In genomic region chr5:147479431-147479830, GRCh38 we compare ENCODE assay signal across 16 cellular contexts. TPM values are rescaled to one million over a fixed set of nuclear protein-coding genes. Genes with fewer than 3 reads are reported as not detected.
DNase-seq lines count a peak whose midpoint lies in the region; FAIRE-seq and TF ChIP-seq lines count a peak whose summit lies in the region.
"Had no signal": no experiment of that assay in that cellular context is flagged by ENCODE, and none has a peak within 500 bp of the region (broad histone marks: within the 10 kb centered on the region; RNA-seq: fewer than 3 reads in every experiment).

No MANE protein-coding gene starts in this region.

- intact Hi-C loops in sigmoid colon (cut with DNase I) = no loop called here

- peak; percentile 49 for FAIRE-seq in astrocyte (lab: Jason Lieb, UNC)

- H3K27ac ChIP-seq in astrocyte (ENCODE audit: low read depth, low read length) = peak overlapping the region; percentile 70
- H3K27ac ChIP-seq in sigmoid colon = peak overlapping the region; percentile 29 to 53 (median 44)
- H3K27ac ChIP-seq in coronary artery = peak overlapping the region in 1 of 2 donors; percentile 46
- H3K27ac ChIP-seq: 22Rv1, foreskin keratinocyte had no signal

- H3K4me3 ChIP-seq in astrocyte (ENCODE audit: insufficient read depth, low read depth, low read length) = no peak overlapping the region
- no peak overlapping the region for H3K4me3 ChIP-seq in sigmoid colon
- no peak overlapping the region for H3K4me3 ChIP-seq in coronary artery
- H3K4me3 ChIP-seq: tibial artery had no signal

- peak overlapping the region; percentile 74 for H3K4me2 ChIP-seq in astrocyte (ENCODE audit: low read length)

- H3K4me1 Mint-ChIP-seq in astrocyte (ENCODE audit: low read depth, unreplicated experiment) = peaks cover 47% of the 10 kb centered on the region
- H3K4me1 Mint-ChIP-seq: activated naive CD4-positive, alpha-beta T cell treated with anti-CD3 and anti-CD28 coated beads, Interleukin-2, amount 50 U/mL, for 24 hours; T-cell had no signal

- peak; percentile 53 for DNase-seq in DMS53 (lab: John Stamatoyannopoulos, UW)
- no peak for DNase-seq in DMS53 treated with DMSO at 0.1 percent for 48 hours (lab: John Stamatoyannopoulos, UW; ENCODE audit: unreplicated experiment)
- DNase-seq in NCI-H446 (lab: John Stamatoyannopoulos, UW) = peak; percentile 46 to 54
- peak; percentile 67 for DNase-seq in astrocyte (ENCODE audit: low read depth)
- DNase-seq in sigmoid colon = no peak
- DNase-seq in coronary artery (ENCODE audit: low spot score) = no peak
- no peak for DNase-seq in NCI-H146 (lab: John Stamatoyannopoulos, UW)
- no peak for DNase-seq in occipital lobe (lab: John Stamatoyannopoulos, UW)
- DNase-seq: activated CD8-positive, alpha-beta memory T cell treated with anti-CD3 and anti-CD28 coated beads for 24 hours; NCI-H1092; T-cell; tibial artery had no signal

- H3K36me3 ChIP-seq in astrocyte (ENCODE audit: insufficient read depth, low read length) (no peaks in the 10 kb centered on the region), sigmoid colon (no peaks in the 10 kb centered on the region)
- H3K36me3 ChIP-seq: tibial artery had no signal

- H3K27me3 ChIP-seq in astrocyte (ENCODE audit: insufficient read depth, low read length) (no peaks in the 10 kb centered on the region), sigmoid colon (no peaks in the 10 kb centered on the region)
- H3K27me3 ChIP-seq: foreskin keratinocyte, tibial artery had no signal

- peaks cover 83% of the 10 kb centered on the region for H3K79me2 ChIP-seq in astrocyte (ENCODE audit: insufficient read depth, low read length)

- no peak for TF ChIP-seq CTCF in astrocyte (IDR thresholded peaks at IDR 0.05; ENCODE audit: insufficient read depth, low read depth, low read length)
- TF ChIP-seq CTCF in sigmoid colon (IDR thresholded peaks at IDR 0.05) = no peak
- TF ChIP-seq CTCF in coronary artery (IDR thresholded peaks at IDR 0.05) = no peak

- H3K36me3 Mint-ChIP-seq in astrocyte (ENCODE audit: low read depth, unreplicated experiment) = no peaks in the 10 kb centered on the region
- H3K36me3 Mint-ChIP-seq: activated naive CD4-positive, alpha-beta T cell treated with anti-CD3 and anti-CD28 coated beads, Interleukin-2, amount 50 U/mL, for 24 hours; T-cell had no signal

- H3K4me3 Mint-ChIP-seq in astrocyte (ENCODE audit: unreplicated experiment) = no peak overlapping the region
- H3K4me3 Mint-ChIP-seq: activated naive CD4-positive, alpha-beta T cell treated with anti-CD3 and anti-CD28 coated beads, Interleukin-2, amount 50 U/mL, for 24 hours; nephron; T-cell had no signal

- H2AFZ ChIP-seq in astrocyte (ENCODE audit: low read depth, low read length) = no peak overlapping the region

- TF ChIP-seq EP300 in sigmoid colon (IDR thresholded peaks at IDR 0.05) = no peak

- H3K9me3 Mint-ChIP-seq in astrocyte (ENCODE audit: unreplicated experiment) = no peaks in the 10 kb centered on the region
- H3K9me3 Mint-ChIP-seq: activated naive CD4-positive, alpha-beta T cell treated with anti-CD3 and anti-CD28 coated beads, Interleukin-2, amount 50 U/mL, for 24 hours; nephron; T-cell had no signal

- no peak for TF ChIP-seq POLR2A in sigmoid colon (IDR thresholded peaks at IDR 0.05)

- H3K9me3 ChIP-seq in astrocyte (ENCODE audit: insufficient read depth, low read depth, low read length) (no peaks in the 10 kb centered on the region), sigmoid colon (no peaks in the 10 kb centered on the region)
- H3K9me3 ChIP-seq: tibial artery had no signal

- peak overlapping the region; percentile 68 for H3K9ac ChIP-seq in astrocyte (ENCODE audit: low read length)

- H4K20me1 ChIP-seq in astrocyte (ENCODE audit: insufficient read depth, low read length) = peaks cover 16% of the 10 kb centered on the region

- H3K4me1 ChIP-seq in astrocyte (ENCODE audit: insufficient read depth, low read length) (peaks cover 51% of the 10 kb centered on the region), sigmoid colon (peaks cover 0 to 62% (median 50%) of the 10 kb centered on the region in 4 donors)

- no peak overlapping the region for H3K27ac Mint-ChIP-seq in astrocyte (ENCODE audit: unreplicated experiment)
- H3K27ac Mint-ChIP-seq: activated naive CD4-positive, alpha-beta T cell treated with anti-CD3 and anti-CD28 coated beads, Interleukin-2, amount 50 U/mL, for 24 hours; T-cell had no signal

- H3K27me3 Mint-ChIP-seq in astrocyte (ENCODE audit: low read depth, unreplicated experiment) = no peaks in the 10 kb centered on the region

RNA-seq across cellular contexts. Expression of gene DPYSL3, which starts 30.4 kb away (rescaled TPM):
- total RNA-seq in astrocyte (197 and 198 TPM in 2 replicates), sigmoid colon (100 to 1,000 TPM; 149 to 343 (median 184) TPM), occipital lobe (977 TPM)
- polyA plus RNA-seq in sigmoid colon = 10 to 100 TPM in 2 of 3 donors, 1 to 10 TPM in 1; 4.2 to 48.7 (median 20.4) TPM

Comparison
In these comparisons a context has a peak if more than half of its experiments do, and no peak if none do; other contexts are left out.
1. DNase-seq: peak in DMS53 (single experiment), NCI-H446 (2 of 2) and astrocyte (single experiment); none in DMS53 treated with DMSO at 0.1 percent for 48 hours (single experiment), sigmoid colon (single experiment), coronary artery (single experiment), NCI-H146 (single experiment) and occipital lobe (single experiment).